In genomic region chr6:4804095-4804494, GRCh38 we compare ENCODE assay signal across 12 cellular contexts. TPM values are rescaled to one million over a fixed set of nuclear protein-coding genes. Genes with fewer than 3 reads are reported as not detected.
A peak's percentile ranks its signal among the peaks of the same experiment; 100 is the strongest.
DNase-seq lines count a peak whose midpoint lies in the region; TF ChIP-seq lines count a peak whose summit lies in the region.
"Had no signal": no experiment of that assay in that cellular context is flagged by ENCODE, and none has a peak within 500 bp of the region (broad histone marks: within the 10 kb centered on the region; RNA-seq: fewer than 3 reads in every experiment).

No MANE protein-coding gene starts in this region.

- H3K36me3 ChIP-seq in HEK293 (ENCODE audit: control insufficient read depth in 2 of 2, insufficient read depth in 1 of 2, low read length in 2 of 2) (no peaks in the 10 kb centered on the region; a peak in 1 of 3 replicates), adipocyte (ENCODE audit: control insufficient read depth, insufficient read depth, low read length, severe bottlenecking) (no peaks in the 10 kb centered on the region)
- H3K36me3 ChIP-seq: thyroid gland had no signal

- H3K9me3 ChIP-seq in HEK293 (ENCODE audit: control insufficient read depth, insufficient read depth, low read depth, low read length) (no peaks in the 10 kb centered on the region; the same call in 1 of the 2 replicates), adipocyte (ENCODE audit: control insufficient read depth, low read length) (peaks cover 18% of the 10 kb centered on the region)
- H3K9me3 ChIP-seq: thyroid gland had no signal

- no peaks in the 10 kb centered on the region for H3K27me3 ChIP-seq in adipocyte (replicated peaks; ENCODE audit: control insufficient read depth, insufficient read depth, low read length)
- H3K27me3 ChIP-seq: thyroid gland had no signal

- TF ChIP-seq CTCF in HEK293 (tag by site-specific recombination; IDR thresholded peaks at IDR 0.05), result no peak

- POLR2A ChIA-PET in HEK293 (lab: Yijun Ruan, JAX), result interaction anchor here (0.6 kb wide), 1 partner anchor 43 kb away, joined by 4 read pairs; no protein-coding TSS in a partner anchor

- DNase-seq in AG08396 (ENCODE audit: low spot score) (peak; percentile 21), adipocyte (ENCODE audit: low read depth) (peak; percentile 22), iris pigment epithelial cell (ENCODE audit: low read depth) (peak; percentile 85), OCI-M1 (lab: John Stamatoyannopoulos, UW) (no peak), G401 (ENCODE audit: low spot score) (no peak), amniotic stem cell (lab: John Stamatoyannopoulos, UW) (no peak), UCSD-AML1 (lab: John Stamatoyannopoulos, UW; ENCODE audit: unreplicated experiment) (no peak)
- DNase-seq: COR-L47, immature natural killer cell, occipital lobe, thyroid gland had no signal

- H3K4me1 ChIP-seq in HEK293 (ENCODE audit: control insufficient read depth, insufficient read depth, low read length) (peaks cover 3% of the 10 kb centered on the region), adipocyte (ENCODE audit: control insufficient read depth, insufficient read depth, low read length) (no peaks in the 10 kb centered on the region)

- H3K4me3 ChIP-seq in HEK293 (ENCODE audit: low read depth, low read length), result no peak overlapping the region
- H3K4me3 ChIP-seq in adipocyte (ENCODE audit: low read length), result no peak overlapping the region
- H3K4me3 ChIP-seq: thyroid gland had no signal

- in situ Hi-C loops in G401 (cut with HindIII; ENCODE audit: low sequenced_read_pairs), result no loop called here

- CTCF ChIA-PET in HEK293 (lab: Yijun Ruan, JAX), result interaction anchor here (0.9 to 1.2 kb wide), 2 partner anchors 14 to 40 kb away, joined by 3 to 4 read pairs; no protein-coding TSS in a partner anchor

- no peak overlapping the region for H3K27ac ChIP-seq in HEK293 (ENCODE audit: extremely low read depth, low read depth, low read length)
- H3K27ac ChIP-seq: thyroid gland had no signal

- H3K9ac ChIP-seq in adipocyte (ENCODE audit: low read length), result no peak overlapping the region

TF ChIP-seq in HEK293, 187 proteins besides CTCF, POLR2A, EP300 and RAD21:
- TF ChIP-seq EGR2 (tag by site-specific recombination; IDR thresholded peaks at IDR 0.05; ENCODE audit: low read depth) (peak; percentile 35; the same call in 1 of the 2 replicates), ZFHX2 (tag by site-specific recombination; conservative IDR thresholded peaks at IDR 0.05) (peak; percentile 51), ZNF837 (tag by site-specific recombination; IDR thresholded peaks at IDR 0.05) (no peak), ZBTB20 (tag by site-specific recombination; IDR thresholded peaks at IDR 0.05) (no peak), SALL2 (tag by site-specific recombination; IDR thresholded peaks at IDR 0.05; ENCODE audit: borderline replicate concordance) (no peak), ZBTB48 (tag by site-specific recombination; IDR thresholded peaks at IDR 0.05) (no peak), ZNF202 (tag by site-specific recombination; IDR thresholded peaks at IDR 0.05; ENCODE audit: borderline replicate concordance) (no peak), ZBTB11 (tag by site-specific recombination; conservative IDR thresholded peaks at IDR 0.05; ENCODE audit: low read depth) (no peak), ZNF148 (tag by site-specific recombination; IDR thresholded peaks at IDR 0.05; ENCODE audit: borderline replicate concordance) (no peak), ZBTB26 (tag by site-specific recombination; optimal IDR thresholded peaks at IDR 0.05) (no peak), BCL11A (tag by site-specific recombination; IDR thresholded peaks at IDR 0.05; ENCODE audit: low read depth) (no peak), ZNF510 (tag by site-specific recombination; IDR thresholded peaks at IDR 0.05; ENCODE audit: insufficient replicate concordance) (no peak), GLI4 (tag by site-specific recombination; IDR thresholded peaks at IDR 0.05) (no peak), ZNF558 (tag by site-specific recombination; IDR thresholded peaks at IDR 0.05) (no peak), IKZF3 (tag by site-specific recombination; IDR thresholded peaks at IDR 0.05) (no peak)

RNA-seq across cellular contexts. Expression of gene CDYL, which starts 27.9 kb away (rescaled TPM):
- 15.7 and 22.6 TPM in 2 replicates for total RNA-seq in G401 (2014; rRNA removed; shearing (Covaris generic))

Comparison
In these comparisons a context has a peak if more than half of its experiments do, and no peak if none do; other contexts are left out.
1. DNase-seq: peak in AG08396 (single experiment), adipocyte (single experiment) and iris pigment epithelial cell (single experiment); none in OCI-M1 (single experiment), G401 (single experiment), amniotic stem cell (single experiment) and UCSD-AML1 (single experiment).